1 cellular context compared by ENCODE assay signal in genomic region chr19:9538183-9539058, GRCh38.
A peak's percentile ranks its signal among the peaks of the same experiment; 100 is the strongest.
TF ChIP-seq lines count a peak whose summit lies in the region.

Gene ZNF426 (minus strand): TSS chr19:9538645. CDS start chr19:9536232, 2,413 bp downstream.

TF ChIP-seq in K562, 482 proteins besides CTCF, POLR2A, EP300 and RAD21 (continued from another document and continues in another):
- TF ChIP-seq ZBTB11 (CRISPR knock-in tag; IDR thresholded peaks at IDR 0.05) (peak in 1 of 3 experiments; percentile 69; a peak in 2 of 6 replicates), POLR2G (IDR thresholded peaks at IDR 0.05; ENCODE audit: low read depth, low read length) (peak; percentile 86), HNRNPLL (IDR thresholded peaks at IDR 0.05; ENCODE audit: low read depth, low read length, poor library complexity, severe bottlenecking) (peak; percentile 58), KLF13 (tag; IDR thresholded peaks at IDR 0.05; ENCODE audit: borderline replicate concordance, low read depth) (no peak), ZNF655 (CRISPR knock-in tag; IDR thresholded peaks at IDR 0.05) (no peak), FOXM1 (IDR thresholded peaks at IDR 0.05; ENCODE audit: low read depth) (0 out of 2 replicates have a peak, but pooled peaks have one; percentile 34), FOXM1 (CRISPR knock-in tag; IDR thresholded peaks at IDR 0.05; ENCODE audit: low read depth) (no peak), ZNF175 (CRISPR knock-in tag; IDR thresholded peaks at IDR 0.05; ENCODE audit: low read depth) (0 out of 2 replicates have a peak, but pooled peaks have one; percentile 29), ZNF217 (CRISPR knock-in tag; IDR thresholded peaks at IDR 0.05) (no peak), EHMT2 (IDR thresholded peaks at IDR 0.05) (peak; percentile 80), EP400 (IDR thresholded peaks at IDR 0.05) (peak; percentile 89), CBX1 (IDR thresholded peaks at IDR 0.05; ENCODE audit: low read depth) (peak; percentile 72), SIX5 (IDR thresholded peaks at IDR 0.05; ENCODE audit: borderline replicate concordance in 1 of 2, insufficient read depth in 1 of 2, low read depth in 1 of 2, low read length in 2 of 2) (0 out of 4 replicates have a peak, but pooled peaks of 1 of the 2 experiments have one; percentile 13), PHF8 (IDR thresholded peaks at IDR 0.05; ENCODE audit: borderline replicate concordance, low read length) (peak; percentile 99), CREB3L1 (IDR thresholded peaks at IDR 0.05; ENCODE audit: borderline replicate concordance, low read depth) (peak; percentile 48; the same call in 1 of the 2 replicates), CHD1 (IDR thresholded peaks at IDR 0.05; ENCODE audit: low read length) (no peak), TRIM28 (IDR thresholded peaks at IDR 0.05) (0 out of 2 replicates have a peak, but pooled peaks have one; percentile 18), CREB1 (IDR thresholded peaks at IDR 0.05) (peak; percentile 99), CREB1 (CRISPR knock-in tag; IDR thresholded peaks at IDR 0.05) (peak; percentile 98), MTA3 (IDR thresholded peaks at IDR 0.05; ENCODE audit: borderline replicate concordance) (peak; percentile 54; the same call in 1 of the 2 replicates), MAFK (IDR thresholded peaks at IDR 0.05; ENCODE audit: low read length) (no peak), TBL1XR1 (IDR thresholded peaks at IDR 0.05; ENCODE audit: low read length in 2 of 2) (peak in 1 of 2 experiments; percentile 97; a peak in 2 of 4 replicates), GATAD2B (IDR thresholded peaks at IDR 0.05; ENCODE audit: borderline replicate concordance) (no peak), ZNF121 (CRISPR knock-in tag; conservative IDR thresholded peaks at IDR 0.05) (no peak), POLR3G (IDR thresholded peaks at IDR 0.05; ENCODE audit: extremely low read depth, insufficient read length, insufficient replicate concordance) (no peak), CEBPB (tag; IDR thresholded peaks at IDR 0.05) (no peak), NFE2 (IDR thresholded peaks at IDR 0.05; ENCODE audit: low read depth) (peak; percentile 66), SOX6 (IDR thresholded peaks at IDR 0.05) (peak; percentile 66), TCF7L2 (IDR thresholded peaks at IDR 0.05; ENCODE audit: low read depth, low read length) (0 out of 2 replicates have a peak, but pooled peaks have one; percentile 44), ATF3 (IDR thresholded peaks at IDR 0.05) (peak; percentile 96), ATF3 (CRISPR knock-in tag; conservative IDR thresholded peaks at IDR 0.05) (no peak)
- TF ChIP-seq, protein P1, sequence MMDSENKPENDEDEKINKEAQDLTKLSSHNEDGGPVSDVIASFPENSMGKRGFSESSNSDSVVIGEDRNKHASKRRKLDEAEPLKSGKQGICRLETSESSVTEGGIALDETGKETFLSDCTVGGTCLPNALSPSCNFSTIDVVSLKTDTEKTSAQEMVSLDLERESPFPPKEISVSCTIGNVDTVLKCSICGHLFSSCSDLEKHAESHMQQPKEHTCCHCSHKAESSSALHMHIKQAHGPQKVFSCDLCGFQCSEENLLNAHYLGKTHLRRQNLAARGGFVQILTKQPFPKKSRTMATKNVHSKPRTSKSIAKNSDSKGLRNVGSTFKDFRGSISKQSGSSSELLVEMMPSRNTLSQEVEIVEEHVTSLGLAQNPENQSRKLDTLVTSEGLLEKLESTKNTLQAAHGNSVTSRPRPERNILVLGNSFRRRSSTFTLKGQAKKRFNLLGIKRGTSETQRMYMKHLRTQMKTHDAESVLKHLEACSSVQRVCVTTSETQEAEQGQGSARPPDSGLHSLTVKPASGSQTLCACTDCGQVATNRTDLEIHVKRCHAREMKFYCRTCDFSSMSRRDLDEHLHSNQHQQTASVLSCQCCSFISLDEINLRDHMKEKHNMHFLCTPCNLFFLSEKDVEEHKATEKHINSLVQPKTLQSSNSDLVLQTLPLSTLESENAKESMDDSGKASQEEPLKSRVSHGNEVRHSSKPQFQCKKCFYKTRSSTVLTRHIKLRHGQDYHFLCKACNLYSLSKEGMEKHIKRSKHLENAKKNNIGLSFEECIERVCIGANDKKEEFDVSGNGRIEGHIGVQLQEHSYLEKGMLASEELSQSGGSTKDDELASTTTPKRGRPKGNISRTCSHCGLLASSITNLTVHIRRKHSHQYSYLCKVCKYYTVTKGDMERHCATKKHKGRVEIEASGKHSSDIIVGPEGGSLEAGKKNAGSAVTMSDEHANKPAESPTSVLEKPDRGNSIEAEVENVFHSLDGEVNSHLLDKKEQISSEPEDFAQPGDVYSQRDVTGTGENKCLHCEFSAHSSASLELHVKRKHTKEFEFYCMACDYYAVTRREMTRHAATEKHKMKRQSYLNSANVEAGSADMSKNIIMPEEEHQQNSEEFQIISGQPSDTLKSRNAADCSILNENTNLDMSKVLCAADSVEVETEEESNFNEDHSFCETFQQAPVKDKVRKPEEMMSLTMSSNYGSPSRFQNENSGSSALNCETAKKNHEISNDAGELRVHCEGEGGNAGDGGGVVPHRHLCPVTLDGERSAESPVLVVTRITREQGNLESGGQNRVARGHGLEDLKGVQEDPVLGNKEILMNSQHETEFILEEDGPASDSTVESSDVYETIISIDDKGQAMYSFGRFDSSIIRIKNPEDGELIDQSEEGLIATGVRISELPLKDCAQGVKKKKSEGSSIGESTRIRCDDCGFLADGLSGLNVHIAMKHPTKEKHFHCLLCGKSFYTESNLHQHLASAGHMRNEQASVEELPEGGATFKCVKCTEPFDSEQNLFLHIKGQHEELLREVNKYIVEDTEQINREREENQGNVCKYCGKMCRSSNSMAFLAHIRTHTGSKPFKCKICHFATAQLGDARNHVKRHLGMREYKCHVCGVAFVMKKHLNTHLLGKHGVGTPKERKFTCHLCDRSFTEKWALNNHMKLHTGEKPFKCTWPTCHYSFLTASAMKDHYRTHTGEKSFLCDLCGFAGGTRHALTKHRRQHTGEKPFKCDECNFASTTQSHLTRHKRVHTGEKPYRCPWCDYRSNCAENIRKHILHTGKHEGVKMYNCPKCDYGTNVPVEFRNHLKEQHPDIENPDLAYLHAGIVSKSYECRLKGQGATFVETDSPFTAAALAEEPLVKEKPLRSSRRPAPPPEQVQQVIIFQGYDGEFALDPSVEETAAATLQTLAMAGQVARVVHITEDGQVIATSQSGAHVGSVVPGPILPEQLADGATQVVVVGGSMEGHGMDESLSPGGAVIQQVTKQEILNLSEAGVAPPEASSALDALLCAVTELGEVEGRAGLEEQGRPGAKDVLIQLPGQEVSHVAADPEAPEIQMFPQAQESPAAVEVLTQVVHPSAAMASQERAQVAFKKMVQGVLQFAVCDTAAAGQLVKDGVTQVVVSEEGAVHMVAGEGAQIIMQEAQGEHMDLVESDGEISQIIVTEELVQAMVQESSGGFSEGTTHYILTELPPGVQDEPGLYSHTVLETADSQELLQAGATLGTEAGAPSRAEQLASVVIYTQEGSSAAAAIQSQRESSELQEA (IDR thresholded peaks at IDR 0.05; ENCODE audit: low read depth): peak; percentile 57
- TF ChIP-seq, protein P2, sequence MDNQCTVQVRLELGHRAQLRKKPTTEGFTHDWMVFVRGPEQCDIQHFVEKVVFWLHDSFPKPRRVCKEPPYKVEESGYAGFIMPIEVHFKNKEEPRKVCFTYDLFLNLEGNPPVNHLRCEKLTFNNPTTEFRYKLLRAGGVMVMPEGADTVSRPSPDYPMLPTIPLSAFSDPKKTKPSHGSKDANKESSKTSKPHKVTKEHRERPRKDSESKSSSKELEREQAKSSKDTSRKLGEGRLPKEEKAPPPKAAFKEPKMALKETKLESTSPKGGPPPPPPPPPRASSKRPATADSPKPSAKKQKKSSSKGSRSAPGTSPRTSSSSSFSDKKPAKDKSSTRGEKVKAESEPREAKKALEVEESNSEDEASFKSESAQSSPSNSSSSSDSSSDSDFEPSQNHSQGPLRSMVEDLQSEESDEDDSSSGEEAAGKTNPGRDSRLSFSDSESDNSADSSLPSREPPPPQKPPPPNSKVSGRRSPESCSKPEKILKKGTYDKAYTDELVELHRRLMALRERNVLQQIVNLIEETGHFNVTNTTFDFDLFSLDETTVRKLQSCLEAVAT (IDR thresholded peaks at IDR 0.05): peak; percentile 19 to 63; a peak in 2 of 4 replicates
- TF ChIP-seq, protein P3, sequence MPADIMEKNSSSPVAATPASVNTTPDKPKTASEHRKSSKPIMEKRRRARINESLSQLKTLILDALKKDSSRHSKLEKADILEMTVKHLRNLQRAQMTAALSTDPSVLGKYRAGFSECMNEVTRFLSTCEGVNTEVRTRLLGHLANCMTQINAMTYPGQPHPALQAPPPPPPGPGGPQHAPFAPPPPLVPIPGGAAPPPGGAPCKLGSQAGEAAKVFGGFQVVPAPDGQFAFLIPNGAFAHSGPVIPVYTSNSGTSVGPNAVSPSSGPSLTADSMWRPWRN (IDR thresholded peaks at IDR 0.05; ENCODE audit: low read depth): no peak
- TF ChIP-seq, protein P4, sequence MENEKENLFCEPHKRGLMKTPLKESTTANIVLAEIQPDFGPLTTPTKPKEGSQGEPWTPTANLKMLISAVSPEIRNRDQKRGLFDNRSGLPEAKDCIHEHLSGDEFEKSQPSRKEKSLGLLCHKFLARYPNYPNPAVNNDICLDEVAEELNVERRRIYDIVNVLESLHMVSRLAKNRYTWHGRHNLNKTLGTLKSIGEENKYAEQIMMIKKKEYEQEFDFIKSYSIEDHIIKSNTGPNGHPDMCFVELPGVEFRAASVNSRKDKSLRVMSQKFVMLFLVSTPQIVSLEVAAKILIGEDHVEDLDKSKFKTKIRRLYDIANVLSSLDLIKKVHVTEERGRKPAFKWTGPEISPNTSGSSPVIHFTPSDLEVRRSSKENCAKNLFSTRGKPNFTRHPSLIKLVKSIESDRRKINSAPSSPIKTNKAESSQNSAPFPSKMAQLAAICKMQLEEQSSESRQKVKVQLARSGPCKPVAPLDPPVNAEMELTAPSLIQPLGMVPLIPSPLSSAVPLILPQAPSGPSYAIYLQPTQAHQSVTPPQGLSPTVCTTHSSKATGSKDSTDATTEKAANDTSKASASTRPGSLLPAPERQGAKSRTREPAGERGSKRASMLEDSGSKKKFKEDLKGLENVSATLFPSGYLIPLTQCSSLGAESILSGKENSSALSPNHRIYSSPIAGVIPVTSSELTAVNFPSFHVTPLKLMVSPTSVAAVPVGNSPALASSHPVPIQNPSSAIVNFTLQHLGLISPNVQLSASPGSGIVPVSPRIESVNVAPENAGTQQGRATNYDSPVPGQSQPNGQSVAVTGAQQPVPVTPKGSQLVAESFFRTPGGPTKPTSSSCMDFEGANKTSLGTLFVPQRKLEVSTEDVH (IDR thresholded peaks at IDR 0.05; ENCODE audit: low read depth, partially characterized antibody): peak; percentile 88
